Comparison of ENCODE assay signal across 6 cellular contexts in the genomic region with DNA sequence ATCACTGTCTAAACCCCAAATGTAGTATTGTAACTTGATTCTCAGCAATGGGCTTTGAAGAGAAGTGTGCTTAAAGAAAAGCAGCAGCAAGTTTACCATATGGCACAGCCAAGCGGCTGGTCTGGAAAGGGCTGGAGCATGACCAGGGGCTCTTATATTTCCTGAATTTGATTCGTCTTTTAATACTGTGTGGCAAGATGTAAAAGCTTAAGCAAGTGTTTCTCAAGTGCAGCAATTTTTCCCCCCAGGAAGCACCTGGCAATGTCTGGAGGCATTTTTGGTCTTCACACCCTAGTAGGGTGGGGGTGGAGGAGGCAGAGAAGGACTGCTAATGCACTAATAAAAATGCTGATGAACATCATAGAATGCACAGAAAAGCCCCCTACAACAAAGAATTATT.
"Had no signal": no experiment of that assay in that cellular context is flagged by ENCODE, and none has a peak within 500 bp of the region (broad histone marks: within the 10 kb centered on the region; RNA-seq: fewer than 3 reads in every experiment).

No MANE protein-coding gene starts in this region.

- DNase-seq: H9, HCEC 1CT, IMR-90, KG1 had no signal

- H3K4me3 ChIP-seq: GM23338, K562 had no signal

- H2AFZ ChIP-seq: GM23338 had no signal

- H3K4me2 ChIP-seq: GM23338 had no signal
